ENCODE assay signal across 23 cellular contexts in the genomic region with DNA sequence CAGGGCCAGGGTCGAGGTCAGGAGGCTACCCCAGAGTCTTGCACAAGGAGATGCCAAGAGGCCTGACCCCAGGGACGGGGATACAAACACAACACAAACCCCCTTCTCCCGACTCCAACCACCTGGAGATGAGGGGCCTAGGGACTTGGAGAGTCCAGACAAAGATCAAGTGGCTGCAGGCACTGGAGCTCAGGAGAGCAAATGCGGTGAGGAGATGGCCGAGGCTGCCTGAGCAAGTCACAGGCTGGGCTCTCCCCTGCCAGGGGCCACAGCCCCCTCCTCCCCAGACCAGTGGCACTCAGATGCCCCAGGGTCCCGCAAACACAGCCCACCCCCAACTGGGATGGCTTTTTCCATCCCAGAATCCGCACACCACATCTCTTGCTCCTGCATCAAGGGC.
"Had no signal": no experiment of that assay in that cellular context is flagged by ENCODE, and none has a peak within 500 bp of the region (broad histone marks: within the 10 kb centered on the region; RNA-seq: fewer than 3 reads in every experiment).

No MANE protein-coding gene starts in this region.

- H3K27me3 Mint-ChIP-seq: activated naive CD8-positive, alpha-beta T cell treated with anti-CD3 and anti-CD28 coated beads, Interleukin-2, amount 50 U/mL, for 24 hours; natural killer cell treated with Interleukin-12 subunit alpha and Interleukin-12 subunit beta and Interleukin-15 and Interleukin-18, amount 100 ng/mL, for 72 hours; stimulated activated memory B cell treated with anti-CD40 and anti-IgM and Interleukin-4, amounts not matched to agents 10 μg/mL and 1 μg/mL and 100 μg/mL, for 72 hours; T-cell had no signal

- H3K4me1 Mint-ChIP-seq: activated naive CD8-positive, alpha-beta T cell treated with anti-CD3 and anti-CD28 coated beads, Interleukin-2, amount 50 U/mL, for 24 hours; T-cell had no signal

- H3K27ac Mint-ChIP-seq: activated naive CD8-positive, alpha-beta T cell treated with anti-CD3 and anti-CD28 coated beads, Interleukin-2, amount 50 U/mL, for 24 hours; natural killer cell treated with Interleukin-12 subunit alpha and Interleukin-12 subunit beta and Interleukin-15 and Interleukin-18, amount 100 ng/mL, for 72 hours; stimulated activated memory B cell treated with anti-CD40 and anti-IgM and Interleukin-4, amounts not matched to agents 10 μg/mL and 1 μg/mL and 100 μg/mL, for 72 hours; T-cell; T-helper 2 cell treated with Interferon-gamma antibody and Interleukin-4, amounts not matched to agents 5 μg/mL and 100 μg/mL, for 36 hours had no signal

- H3K9me3 Mint-ChIP-seq: activated naive CD8-positive, alpha-beta T cell treated with anti-CD3 and anti-CD28 coated beads, Interleukin-2, amount 50 U/mL, for 24 hours; natural killer cell treated with Interleukin-12 subunit alpha and Interleukin-12 subunit beta and Interleukin-15 and Interleukin-18, amount 100 ng/mL, for 72 hours; stimulated activated memory B cell treated with anti-CD40 and anti-IgM and Interleukin-4, amounts not matched to agents 10 μg/mL and 1 μg/mL and 100 μg/mL, for 72 hours; T-cell; T-helper 2 cell treated with Interferon-gamma antibody and Interleukin-4, amounts not matched to agents 5 μg/mL and 100 μg/mL, for 36 hours had no signal

- H3K9me3 ChIP-seq: mucosa of descending colon, pancreas, prostate gland, sigmoid colon, suprapubic skin, tibial artery had no signal

- H3K4me1 ChIP-seq: pancreas, prostate gland had no signal

- DNase-seq: activated CD4-positive, alpha-beta T cell treated with anti-CD3 and anti-CD28 coated beads for 48 hours; activated CD4-positive, alpha-beta T cell treated with anti-CD3 and anti-CD28 coated beads, Interleukin-2, amount 50 U/mL, for 48 hours; activated CD8-positive, alpha-beta memory T cell treated with anti-CD3 and anti-CD28 coated beads for 24 hours; activated gamma-delta T cell; activated naive CD4-positive, alpha-beta T cell treated with anti-CD3 and anti-CD28 coated beads, Interleukin-2, amount 50 U/mL, for 16 hours; activated naive CD8-positive, alpha-beta T cell treated with anti-CD3 and anti-CD28 coated beads, Interleukin-2, amount 50 U/mL, for 24 hours; effector CD8-positive, alpha-beta T cell; islet precursor cell; left cardiac atrium; left ventricle myocardium superior; pancreas; sigmoid colon; small intestine; stimulated activated CD4-positive, alpha-beta T cell treated with anti-CD3 and anti-CD28 coated beads, Interleukin-4, amount 100 ng/mL, for 24 hours; T-cell; tibial artery had no signal

- ATAC-seq: activated naive CD8-positive, alpha-beta T cell treated with anti-CD3 and anti-CD28 coated beads, Interleukin-2, amount 50 U/mL, for 24 hours; left cardiac atrium; left ventricle myocardium superior; mucosa of descending colon; natural killer cell treated with Interleukin-12 subunit alpha and Interleukin-12 subunit beta and Interleukin-15 and Interleukin-18, amount 100 ng/mL, for 72 hours; pancreas; stimulated activated memory B cell treated with anti-CD40 and anti-IgM and Interleukin-4, amounts not matched to agents 10 μg/mL and 1 μg/mL and 100 μg/mL, for 72 hours; T-cell had no signal

- H3K27ac ChIP-seq: hepatocyte, pancreas, prostate gland, sigmoid colon, suprapubic skin, tibial artery had no signal

- H3K79me2 ChIP-seq: hepatocyte had no signal

- H3K4me3 ChIP-seq: hepatocyte, mucosa of descending colon, pancreas, prostate gland, sigmoid colon, suprapubic skin, tibial artery had no signal

- H3K4me3 Mint-ChIP-seq: activated naive CD8-positive, alpha-beta T cell treated with anti-CD3 and anti-CD28 coated beads, Interleukin-2, amount 50 U/mL, for 24 hours; natural killer cell treated with Interleukin-12 subunit alpha and Interleukin-12 subunit beta and Interleukin-15 and Interleukin-18, amount 100 ng/mL, for 72 hours; stimulated activated memory B cell treated with anti-CD40 and anti-IgM and Interleukin-4, amounts not matched to agents 10 μg/mL and 1 μg/mL and 100 μg/mL, for 72 hours; T-cell; T-helper 2 cell treated with Interferon-gamma antibody and Interleukin-4, amounts not matched to agents 5 μg/mL and 100 μg/mL, for 36 hours had no signal

- H2AFZ ChIP-seq: hepatocyte had no signal

- H3K27me3 ChIP-seq: hepatocyte, pancreas, sigmoid colon, suprapubic skin, tibial artery had no signal

- H3K4me2 ChIP-seq: hepatocyte had no signal
